1 cellular context compared by ENCODE assay signal in genomic region chr19:44746616-44746945, GRCh38.
TF ChIP-seq lines count a peak whose summit lies in the region.

No MANE protein-coding gene starts in this region.

TF ChIP-seq in liver, 16 proteins besides CTCF, POLR2A, EP300 and RAD21 (continued from another document):
- no peak for TF ChIP-seq NR2F2 (IDR thresholded peaks at IDR 0.05)
- no peak for TF ChIP-seq SP1 (IDR thresholded peaks at IDR 0.05)
- TF ChIP-seq FOXA2 (IDR thresholded peaks at IDR 0.05): no peak
